ENCODE assay signal across 8 cellular contexts in genomic region chr17:18260332-18261145, GRCh38. TPM values are rescaled to one million over a fixed set of nuclear protein-coding genes. Genes with fewer than 3 reads are reported as not detected.
DNase-seq lines count a peak whose midpoint lies in the region; ATAC-seq and TF ChIP-seq lines count a peak whose summit lies in the region.

A gene with protein sequence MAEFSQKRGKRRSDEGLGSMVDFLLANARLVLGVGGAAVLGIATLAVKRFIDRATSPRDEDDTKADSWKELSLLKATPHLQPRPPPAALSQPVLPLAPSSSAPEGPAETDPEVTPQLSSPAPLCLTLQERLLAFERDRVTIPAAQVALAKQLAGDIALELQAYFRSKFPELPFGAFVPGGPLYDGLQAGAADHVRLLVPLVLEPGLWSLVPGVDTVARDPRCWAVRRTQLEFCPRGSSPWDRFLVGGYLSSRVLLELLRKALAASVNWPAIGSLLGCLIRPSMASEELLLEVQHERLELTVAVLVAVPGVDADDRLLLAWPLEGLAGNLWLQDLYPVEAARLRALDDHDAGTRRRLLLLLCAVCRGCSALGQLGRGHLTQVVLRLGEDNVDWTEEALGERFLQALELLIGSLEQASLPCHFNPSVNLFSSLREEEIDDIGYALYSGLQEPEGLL (plus strand): TSS chr17:18260662. CDS start chr17:18262721, 2,059 bp downstream.

- TF ChIP-seq CTCF in Peyer's patch (IDR thresholded peaks at IDR 0.05): peak in 1 of 6 experiments; percentile 20

- peak within 1 kb of the TSS; percentile 30 to 91 (median 68) for H3K27ac Mint-ChIP-seq in naive B cell
- peak within 1 kb of the TSS; percentile 87 for H3K27ac Mint-ChIP-seq in stimulated activated effector memory CD8-positive, alpha-beta T cell treated with anti-CD3 and anti-CD28 coated beads, Interleukin-12 subunit alpha, Interleukin-12 subunit beta, amount 100 ng/mL, for 72 hours

- peak within 1 kb of the TSS; percentile 75 to 93 (median 86) for H3K4me3 Mint-ChIP-seq in naive B cell
- peak within 1 kb of the TSS; percentile 98 for H3K4me3 Mint-ChIP-seq in stimulated activated effector memory CD8-positive, alpha-beta T cell treated with anti-CD3 and anti-CD28 coated beads, Interleukin-12 subunit alpha, Interleukin-12 subunit beta, amount 100 ng/mL, for 72 hours

- peaks cover 9 to 39% (median 18%) of the 10 kb centered on the region in 4 donors for H3K4me1 ChIP-seq in Peyer's patch

- H3K36me3 Mint-ChIP-seq in naive B cell: no peaks in the 10 kb centered on the region
- H3K36me3 Mint-ChIP-seq in stimulated activated effector memory CD8-positive, alpha-beta T cell treated with anti-CD3 and anti-CD28 coated beads, Interleukin-12 subunit alpha, Interleukin-12 subunit beta, amount 100 ng/mL, for 72 hours: peaks cover 26% of the 10 kb centered on the region

- peaks cover 31 to 46% (median 44%) of the 10 kb centered on the region in 3 donors for H3K4me1 Mint-ChIP-seq in naive B cell
- H3K4me1 Mint-ChIP-seq in stimulated activated effector memory CD8-positive, alpha-beta T cell treated with anti-CD3 and anti-CD28 coated beads, Interleukin-12 subunit alpha, Interleukin-12 subunit beta, amount 100 ng/mL, for 72 hours: peaks cover 41% of the 10 kb centered on the region

- peaks cover 0 to 40% (median 0%) of the 10 kb centered on the region in 3 donors for H3K36me3 ChIP-seq in Peyer's patch

- H3K4me3 ChIP-seq in Peyer's patch: peak within 1 kb of the TSS; percentile 64 to 96 (median 85)

- peak; percentile 37 to 54 for TF ChIP-seq POLR2A in Peyer's patch (IDR thresholded peaks at IDR 0.05)

- ATAC-seq in GM21723 (IDR thresholded peaks at IDR 0.05; ENCODE audit: unreplicated experiment) (peak; percentile 75), naive B cell (ENCODE audit: low read depth in 2 of 2) (peak; percentile 88)
- peak; percentile 88 for ATAC-seq in stimulated activated effector memory CD8-positive, alpha-beta T cell treated with anti-CD3 and anti-CD28 coated beads, Interleukin-12 subunit alpha, Interleukin-12 subunit beta, amount 100 ng/mL, for 72 hours

- H3K27ac ChIP-seq in Peyer's patch: peak within 1 kb of the TSS; percentile 89 to 96 (median 92)

- DNase-seq in DMS53 treated with DMSO at 0.1 percent for 48 hours (lab: John Stamatoyannopoulos, UW; ENCODE audit: unreplicated experiment) (peak; percentile 89), KG1 (lab: John Stamatoyannopoulos, UW) (peak; percentile 55), Peyer's patch (peak; percentile 94 to 98 (median 97)), activated T-helper 1 cell treated with Interleukin-2 at 50 U/mL for 16 hours (ENCODE audit: low read depth) (peak; percentile 88), fibroblast of gingiva (ENCODE audit: low read depth) (peak; percentile 93), naive B cell (peak; percentile 91)
- peak; percentile 78 to 94 for DNase-seq in stimulated activated effector memory CD8-positive, alpha-beta T cell treated with anti-CD3 and anti-CD28 coated beads, Interleukin-12 subunit alpha, Interleukin-12 subunit beta, amount 100 ng/mL, for 72 hours (ENCODE audit: low spot score in 2 of 2)

- no peaks in the 10 kb centered on the region for H3K27me3 ChIP-seq in Peyer's patch

- H3K27me3 Mint-ChIP-seq in naive B cell: no peaks in the 10 kb centered on the region

- H3K9me3 Mint-ChIP-seq in naive B cell: no peaks in the 10 kb centered on the region
- H3K9me3 Mint-ChIP-seq in stimulated activated effector memory CD8-positive, alpha-beta T cell treated with anti-CD3 and anti-CD28 coated beads, Interleukin-12 subunit alpha, Interleukin-12 subunit beta, amount 100 ng/mL, for 72 hours: no peaks in the 10 kb centered on the region

- H3K9me3 ChIP-seq in Peyer's patch: no peaks in the 10 kb centered on the region

RNA-seq across cellular contexts. Expression of the gene that starts here (rescaled TPM):
- 10 to 100 TPM in 3 of 4 donors, 1 to 10 TPM in 1; 3.3 to 49.6 (median 22.9) TPM for total RNA-seq in Peyer's patch
- polyA plus RNA-seq in naive B cell (ENCODE audit: low read depth in 6 of 6): 10 to 100 TPM in 3 of 6 donors, 1 to 10 TPM in 3; 3.2 to 13.8 (median 9.9) TPM

Comparison
In these comparisons a context has a peak if more than half of its experiments do, and no peak if none do; other contexts are left out.
1. Peak in every context shown above with its lines: DNase-seq, ATAC-seq, H3K4me3 ChIP-seq and H3K27ac ChIP-seq.